18 cellular contexts compared by ENCODE assay signal in the genomic region with DNA sequence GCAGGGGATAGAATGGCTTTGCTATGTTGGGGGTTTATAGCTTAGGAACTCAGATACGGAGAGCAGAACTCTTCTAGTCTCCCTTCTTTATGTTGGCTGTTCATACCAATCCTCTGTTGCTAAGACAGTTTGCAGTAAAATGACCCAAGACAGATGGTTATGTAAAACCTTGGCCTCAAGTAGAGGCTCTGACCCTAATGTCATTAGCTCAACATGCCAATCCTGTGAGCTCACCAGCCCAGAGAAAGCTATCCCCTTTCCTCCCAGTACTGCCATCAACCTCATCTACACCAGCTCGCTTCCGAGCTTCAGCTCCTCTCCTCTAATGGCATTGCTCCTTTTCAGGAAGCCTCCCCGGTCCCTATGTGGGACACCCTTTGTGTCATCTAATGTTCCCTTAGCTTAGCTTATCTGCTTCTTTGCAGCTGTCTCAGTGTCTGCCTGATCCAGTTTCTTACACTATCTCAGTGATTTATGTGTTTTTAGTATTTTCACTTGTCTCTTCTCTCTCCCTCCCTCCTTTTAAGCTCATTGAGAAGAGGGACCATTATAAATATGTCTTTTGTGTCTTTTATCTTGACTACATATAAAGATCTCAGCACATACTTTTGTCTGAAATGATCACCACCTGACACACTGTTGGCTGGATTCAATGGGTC.
A peak's percentile ranks its signal among the peaks of the same experiment; 100 is the strongest.
DNase-seq lines count a peak whose midpoint lies in the region; ATAC-seq and TF ChIP-seq lines count a peak whose summit lies in the region.
"Had no signal": no experiment of that assay in that cellular context is flagged by ENCODE, and none has a peak within 500 bp of the region (broad histone marks: within the 10 kb centered on the region; RNA-seq: fewer than 3 reads in every experiment).

No MANE protein-coding gene starts in this region.

- no peaks in the 10 kb centered on the region for H3K9me3 ChIP-seq in gastroesophageal sphincter
- H3K9me3 ChIP-seq in psoas muscle: no peaks in the 10 kb centered on the region
- H3K9me3 ChIP-seq: BLaER1, HAP-1, Peyer's patch had no signal

- WGBS in gastroesophageal sphincter (ENCODE audit: low coverage in 1 of 2), 2 donors: 49 to 85% methylated on average over 3 to 4 of the region's 4 CpGs
- WGBS in psoas muscle, 3 donors: 33 to 45% (median 33%) methylated on average over 4 of the region's 4 CpGs

- H3K27me3 ChIP-seq in gastroesophageal sphincter (no peaks in the 10 kb centered on the region), psoas muscle (ENCODE audit: insufficient read depth in 3 of 3, low read length in 2 of 3) (no peaks in the 10 kb centered on the region)
- H3K27me3 ChIP-seq: BLaER1, Peyer's patch had no signal

- peak; percentile 54 for DNase-seq in ELF-1 (ENCODE audit: low read depth, low spot score)
- DNase-seq in SK-N-DZ (ENCODE audit: low spot score): peak; percentile 36
- peak; percentile 24 to 51 for DNase-seq in psoas muscle
- DNase-seq in putamen (ENCODE audit: low spot score): no peak
- no peak for DNase-seq in cerebellum (ENCODE audit: low spot score)
- DNase-seq in medulla oblongata (ENCODE audit: extremely low spot score): no peak
- DNase-seq: activated CD4-positive, alpha-beta T cell treated with anti-CD3 and anti-CD28 coated beads, Interleukin-2, amount 50 U/mL, for 1 hour; GDM1; hypothalamus; midbrain; NCI-H1105; NCI-H345; Peyer's patch had no signal

- TF ChIP-seq CTCF in gastroesophageal sphincter (IDR thresholded peaks at IDR 0.05): no peak
- TF ChIP-seq CTCF in psoas muscle (IDR thresholded peaks at IDR 0.05): no peak

- peaks cover 0 to 3% (median 0%) of the 10 kb centered on the region in 3 donors for H3K4me1 ChIP-seq in gastroesophageal sphincter
- no peaks in the 10 kb centered on the region for H3K4me1 ChIP-seq in psoas muscle
- H3K4me1 ChIP-seq: HAP-1, parathyroid adenoma, Peyer's patch had no signal

- no peaks in the 10 kb centered on the region for H3K36me3 ChIP-seq in gastroesophageal sphincter
- H3K36me3 ChIP-seq in psoas muscle (ENCODE audit: insufficient read depth in 1 of 2, low read depth in 1 of 2): no peaks in the 10 kb centered on the region
- H3K36me3 ChIP-seq: BLaER1, HAP-1, Peyer's patch had no signal

- intact Hi-C loops in psoas muscle (cut with DNase I): no loop called here

- H3K4me3 ChIP-seq in gastroesophageal sphincter (no peak overlapping the region), psoas muscle (no peak overlapping the region)
- H3K4me3 ChIP-seq: BLaER1, HAP-1, Peyer's patch had no signal

- H3K27ac ChIP-seq in gastroesophageal sphincter (no peak overlapping the region), psoas muscle (no peak overlapping the region)
- H3K27ac ChIP-seq: BLaER1, parathyroid adenoma, Peyer's patch had no signal

- no peak for TF ChIP-seq EP300 in gastroesophageal sphincter (IDR thresholded peaks at IDR 0.05)

- no peak for TF ChIP-seq POLR2A in gastroesophageal sphincter (IDR thresholded peaks at IDR 0.05)

- ATAC-seq in gastroesophageal sphincter (peak; percentile 77), psoas muscle (peak; percentile 34 to 50 (median 39)), HG02870 (IDR thresholded peaks at IDR 0.05; ENCODE audit: unreplicated experiment) (no peak)

Comparison
In these comparisons a context has a peak if more than half of its experiments do, and no peak if none do; other contexts are left out.
1. DNase-seq: peak in ELF-1 (single experiment), SK-N-DZ (single experiment) and psoas muscle (2 of 2); none in putamen (single experiment), cerebellum (single experiment) and medulla oblongata (single experiment).